Comparison of ENCODE assay signal across 17 cellular contexts in genomic region chr10:73840403-73841301, GRCh38. TPM values are rescaled to one million over a fixed set of nuclear protein-coding genes. Genes with fewer than 3 reads are reported as not detected.
DNase-seq lines count a peak whose midpoint lies in the region; ATAC-seq and TF ChIP-seq lines count a peak whose summit lies in the region.
"Had no signal": no experiment of that assay in that cellular context is flagged by ENCODE, and none has a peak within 500 bp of the region (broad histone marks: within the 10 kb centered on the region; RNA-seq: fewer than 3 reads in every experiment).

No MANE protein-coding gene starts in this region.

- no peak overlapping the region for H4K91ac ChIP-seq in H9 (ENCODE audit: insufficient read length, low read depth, low read length)

- H3K4me3 ChIP-seq in osteoblast (ENCODE audit: insufficient read depth, low read length): no peak overlapping the region
- H3K4me3 ChIP-seq: PC-9, SJSA1 had no signal

- H3K23ac ChIP-seq in H9 (ENCODE audit: insufficient read length, low read depth, low read length): no peak overlapping the region

- H4K20me1 ChIP-seq in H9 (ENCODE audit: control insufficient read depth, insufficient read depth, insufficient read length): no peaks in the 10 kb centered on the region
- peaks cover 3% of the 10 kb centered on the region for H4K20me1 ChIP-seq in osteoblast (ENCODE audit: insufficient read depth, low read length)

- H3K9ac ChIP-seq in H9 (ENCODE audit: extremely low read depth, insufficient read length, low read length): no peak overlapping the region

- H3K9me3 ChIP-seq in H9 (ENCODE audit: control insufficient read depth, low read depth, low read length): no peaks in the 10 kb centered on the region
- no peaks in the 10 kb centered on the region for H3K9me3 ChIP-seq in osteoblast (ENCODE audit: low read depth, low read length)
- H3K9me3 ChIP-seq: SJSA1 had no signal

- no peak overlapping the region for H3K4me3 Mint-ChIP-seq in H9
- H3K4me3 Mint-ChIP-seq in WTC11: no peak overlapping the region

- H3K36me3 ChIP-seq in osteoblast (ENCODE audit: insufficient read depth, low read length): peaks cover 22% of the 10 kb centered on the region

- H3K4me2 ChIP-seq in H9 (ENCODE audit: insufficient read depth, insufficient read length, low read length) (no peak overlapping the region), osteoblast (ENCODE audit: insufficient read depth, low read length) (no peak overlapping the region)
- H3K4me2 ChIP-seq: PC-9 had no signal

- TF ChIP-seq CTCF in H9 (conservative IDR thresholded peaks at IDR 0.05) (no peak), WTC11 (IDR thresholded peaks at IDR 0.05) (no peak), osteoblast (IDR thresholded peaks at IDR 0.05; ENCODE audit: extremely low read depth, low read depth, low read length) (no peak)

- no peaks in the 10 kb centered on the region for H3K9me3 Mint-ChIP-seq in H9
- H3K9me3 Mint-ChIP-seq in WTC11: no peaks in the 10 kb centered on the region

- DNase-seq in H9 (no peak), WTC11 (ENCODE audit: low spot score) (no peak), left lobe of liver (ENCODE audit: low spot score) (peak; percentile 80), osteoblast (ENCODE audit: insufficient read length, low spot score, missing footprints) (peak; percentile 58), NCI-H748 treated with DMSO at 0.1 percent for 48 hours (lab: John Stamatoyannopoulos, UW) (no peak), glomerular visceral epithelial cell (ENCODE audit: extremely low spot score) (no peak)
- DNase-seq in activated CD4-positive, alpha-beta T cell treated with anti-CD3 and anti-CD28 coated beads for 1 hour: no peak
- DNase-seq: COR-L47, DMS153, NCI-H1048, NCI-H1436 treated with DMSO at 0.1 percent for 48 hours, NCI-H2081, NCI-H82 had no signal

- H3K23me2 ChIP-seq in H9 (ENCODE audit: insufficient read length, low read depth, low read length, poor library complexity, severe bottlenecking): no peaks in the 10 kb centered on the region

- no peaks in the 10 kb centered on the region for H3K79me1 ChIP-seq in H9 (ENCODE audit: insufficient read depth, low read depth, low read length, poor library complexity, severe bottlenecking)

- no peak overlapping the region for H2BK5ac ChIP-seq in H9 (ENCODE audit: insufficient read length, low read length)

- H2BK15ac ChIP-seq in H9 (ENCODE audit: low read depth, low read length): no peak overlapping the region

- H3K27me3 ChIP-seq in H9 (ENCODE audit: insufficient read depth, low read length) (no peaks in the 10 kb centered on the region), osteoblast (ENCODE audit: insufficient read depth, low read length) (no peaks in the 10 kb centered on the region)
- H3K27me3 ChIP-seq: SJSA1 had no signal

- POLR2A ChIA-PET in WTC11 (lab: Charles Lee): no interaction called here

- peaks cover 15 to 67% (median 48%) of the 10 kb centered on the region in 3 experiments for H3K36me3 Mint-ChIP-seq in H9 (ENCODE audit: insufficient read depth in 1 of 3, low read depth in 3 of 3)
- peaks cover 21% of the 10 kb centered on the region for H3K36me3 Mint-ChIP-seq in WTC11

- WGBS in H9 (ENCODE audit: extremely low coverage, insufficient read length, low lambda C conversion rate): no CpG with 5 or more reads among the region's 20 CpGs

- H3K4me1 ChIP-seq in H9 (ENCODE audit: insufficient read depth, low read length) (no peaks in the 10 kb centered on the region), osteoblast (ENCODE audit: insufficient read depth, low read length) (peaks cover 14% of the 10 kb centered on the region)

- no peak overlapping the region for H2BK20ac ChIP-seq in H9 (ENCODE audit: low read depth, low read length, poor library complexity, severe bottlenecking)

- no peak overlapping the region for H4K5ac ChIP-seq in H9 (ENCODE audit: insufficient read length, low read depth, low read length)

- no peak overlapping the region for H3K18ac ChIP-seq in H9 (ENCODE audit: insufficient read length, low read depth, low read length)

- no peak overlapping the region for H3K27ac ChIP-seq in H9 (ENCODE audit: insufficient read length, low read depth, low read length)
- H3K27ac ChIP-seq in osteoblast (ENCODE audit: low read depth, low read length): no peak overlapping the region
- H3K27ac ChIP-seq: C4-2B, SJSA1 had no signal

- H3K56ac ChIP-seq in H9 (ENCODE audit: insufficient read length, low read depth, low read length): no peak overlapping the region

- H3K79me2 ChIP-seq in H9 (ENCODE audit: insufficient read depth, low read length) (no peaks in the 10 kb centered on the region), osteoblast (ENCODE audit: insufficient read depth, low read length) (no peaks in the 10 kb centered on the region)

- no peak for ATAC-seq in WTC11
- peak; percentile 83 for ATAC-seq in left lobe of liver
- ATAC-seq: HCT116 had no signal

- no peak overlapping the region for H3K14ac ChIP-seq in H9 (ENCODE audit: insufficient read depth, low read length)

- no peak overlapping the region for H2AFZ ChIP-seq in H9 (ENCODE audit: low read length)
- H2AFZ ChIP-seq in osteoblast (ENCODE audit: low read length): no peak overlapping the region
- H2AFZ ChIP-seq: PC-9 had no signal

- H3K27me3 Mint-ChIP-seq in H9 (ENCODE audit: low read depth): no peaks in the 10 kb centered on the region
- no peaks in the 10 kb centered on the region for H3K27me3 Mint-ChIP-seq in WTC11 (ENCODE audit: low read depth)

- no peak overlapping the region for H4K8ac ChIP-seq in H9 (replicated peaks; ENCODE audit: insufficient read length, low read depth, low read length)

- H3K27ac Mint-ChIP-seq in H9 (peak overlapping the region; percentile 18 to 50 (median 40); a peak in 5 of 7 replicates), WTC11 (peak overlapping the region; percentile 27; the same call in 1 of the 2 replicates)

- CTCF ChIA-PET in WTC11 (lab: Charles Lee): interaction anchor here (0.9 to 1.4 kb wide), 2 partner anchors 9 to 39 kb away, joined by 3 read pairs; no protein-coding TSS in a partner anchor

- H3T11ph ChIP-seq in H9 (ENCODE audit: low read length): no peak overlapping the region

- no peak overlapping the region for H3K4ac ChIP-seq in H9 (ENCODE audit: low read depth, low read length)

- no peak overlapping the region for H2BK12ac ChIP-seq in H9 (ENCODE audit: insufficient read length, low read depth, low read length)

- H3K4me1 Mint-ChIP-seq in H9: peaks cover 0 to 15% of the 10 kb centered on the region in 2 experiments; a peak in 2 of 4 replicates
- no peaks in the 10 kb centered on the region for H3K4me1 Mint-ChIP-seq in WTC11

- no peak overlapping the region for H2BK120ac ChIP-seq in H9 (ENCODE audit: low read depth, low read length, poor library complexity, severe bottlenecking)

- no peak overlapping the region for H2AK5ac ChIP-seq in H9 (ENCODE audit: insufficient read length, low read length)

TF ChIP-seq in WTC11, 78 proteins besides CTCF, POLR2A, EP300 and RAD21 (continues in another document):
- TF ChIP-seq TP53 (CRISPR knock-in tag; IDR thresholded peaks at IDR 0.05) (no peak), ESRRA (CRISPR knock-in tag; IDR thresholded peaks at IDR 0.05; ENCODE audit: borderline replicate concordance) (no peak), E2F1 (CRISPR knock-in tag; IDR thresholded peaks at IDR 0.05) (no peak), SMAD3 (CRISPR knock-in tag; IDR thresholded peaks at IDR 0.05; ENCODE audit: borderline replicate concordance) (no peak), CBFB (CRISPR knock-in tag; IDR thresholded peaks at IDR 0.05; ENCODE audit: low read depth) (no peak), AFF4 (CRISPR knock-in tag; IDR thresholded peaks at IDR 0.05; ENCODE audit: borderline replicate concordance) (no peak)

RNA-seq across cellular contexts. Expression of gene NDST2, which starts 29.3 kb away (rescaled TPM):
- total RNA-seq in H9 (2021): 22.0 and 22.9 TPM in 2 replicates
- 26.3 to 32.3 TPM (median 31.1 TPM) in 3 replicates for total RNA-seq in WTC11 (2021)
- total RNA-seq in left lobe of liver: 11.5 TPM
- 30.4 and 35.8 TPM in 2 replicates for total RNA-seq in osteoblast

RNA-seq across cellular contexts. Expression of gene CAMK2G, which starts 33.7 kb away (rescaled TPM):
- total RNA-seq in H9 (2021): 30.4 and 31.8 TPM in 2 replicates
- total RNA-seq in WTC11 (2021): 34.9 to 39.9 TPM (median 34.9 TPM) in 3 replicates
- 11.1 TPM for total RNA-seq in left lobe of liver
- total RNA-seq in osteoblast: 22.4 and 28.3 TPM in 2 replicates

RNA-seq across cellular contexts. Expression of gene ZSWIM8, which starts 55.2 kb away (rescaled TPM):
- total RNA-seq in H9 (2021) (41.0 and 44.3 TPM in 2 replicates), WTC11 (2021) (50.5 to 59.1 TPM (median 53.2 TPM) in 3 replicates), left lobe of liver (101 TPM), osteoblast (63.1 and 76.7 TPM in 2 replicates)

RNA-seq across cellular contexts. Expression of gene CHCHD1, which starts 58.8 kb away (rescaled TPM):
- total RNA-seq in H9 (2021) (41.1 and 45.9 TPM in 2 replicates), WTC11 (2021) (45.9 to 47.9 TPM (median 45.9 TPM) in 3 replicates), left lobe of liver (14.1 TPM), osteoblast (11.2 and 12.7 TPM in 2 replicates)

Comparison
In these comparisons a context has a peak if more than half of its experiments do, and no peak if none do; other contexts are left out.
1. DNase-seq: peak in left lobe of liver (single experiment) and osteoblast (single experiment); none in H9 (single experiment), WTC11 (single experiment), activated CD4-positive, alpha-beta T cell treated with anti-CD3 and anti-CD28 coated beads for 1 hour (single experiment), NCI-H748 treated with DMSO at 0.1 percent for 48 hours (single experiment) and glomerular visceral epithelial cell (single experiment).